25 cellular contexts compared by ENCODE assay signal in the genomic region with DNA sequence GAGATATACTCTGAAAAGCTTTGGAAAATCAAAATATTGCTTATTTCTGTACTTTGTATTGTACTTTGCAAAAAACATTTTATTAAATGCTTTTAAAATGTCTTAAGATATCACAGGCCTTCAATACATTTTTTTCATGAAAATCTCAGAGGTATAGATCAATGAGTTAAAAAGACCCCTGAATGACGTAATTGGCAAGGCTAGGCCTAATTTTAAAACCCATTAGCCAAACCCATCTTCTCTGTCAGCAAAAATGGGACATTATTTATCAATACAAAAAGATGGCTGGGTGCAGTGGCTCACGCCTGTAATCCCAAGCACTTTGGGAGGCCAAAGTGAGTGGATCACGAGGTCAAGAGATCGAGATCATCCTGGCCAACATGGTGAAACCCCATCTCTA.
"Had no signal": no experiment of that assay in that cellular context is flagged by ENCODE, and none has a peak within 500 bp of the region (broad histone marks: within the 10 kb centered on the region; RNA-seq: fewer than 3 reads in every experiment).

No MANE protein-coding gene starts in this region.

- H3K9me3 ChIP-seq: colonic mucosa, esophagus muscularis mucosa, esophagus squamous epithelium, gastrocnemius medialis, gastroesophageal sphincter, heart left ventricle, heart right ventricle had no signal

- FAIRE-seq: endothelial cell of umbilical vein had no signal

- DNase-seq: colonic mucosa; cortex of kidney; dermis blood vessel endothelial cell; dorsolateral prefrontal cortex; effector CD4-positive, alpha-beta T cell; effector CD8-positive, alpha-beta T cell; effector memory CD4-positive, alpha-beta T cell; effector memory CD8-positive, alpha-beta T cell; endodermal cell; erythroblast; esophagus squamous epithelium; foreskin fibroblast; foreskin keratinocyte; foreskin melanocyte; gastrocnemius medialis; glutamatergic neuron; head of caudate nucleus; heart left ventricle; heart right ventricle had no signal

- H3K4me3 ChIP-seq: colonic mucosa, coronary artery, dorsolateral prefrontal cortex, esophagus muscularis mucosa, esophagus squamous epithelium, gastrocnemius medialis, gastroesophageal sphincter, heart left ventricle, heart right ventricle had no signal

- H3K4me1 ChIP-seq: colonic mucosa, esophagus muscularis mucosa, foreskin keratinocyte, gastrocnemius medialis, gastroesophageal sphincter, heart left ventricle had no signal

- H3K36me3 ChIP-seq: colonic mucosa, esophagus muscularis mucosa, esophagus squamous epithelium, gastrocnemius medialis, gastroesophageal sphincter, heart left ventricle, heart right ventricle had no signal

- H3K27ac ChIP-seq: colonic mucosa, coronary artery, dorsolateral prefrontal cortex, epithelial cell of prostate, esophagus muscularis mucosa, esophagus squamous epithelium, foreskin keratinocyte, gastrocnemius medialis, gastroesophageal sphincter, heart left ventricle, heart right ventricle had no signal

- ATAC-seq: effector memory CD8-positive, alpha-beta T cell; esophagus mucosa; foreskin keratinocyte; gastrocnemius medialis; gastroesophageal sphincter; heart left ventricle; heart right ventricle had no signal

- H3K27me3 ChIP-seq: colonic mucosa, dorsolateral prefrontal cortex, esophagus squamous epithelium, foreskin keratinocyte, gastrocnemius medialis, gastroesophageal sphincter, heart left ventricle, heart right ventricle had no signal
